ENCODE assay signal across 1 cellular context in the genomic region with DNA sequence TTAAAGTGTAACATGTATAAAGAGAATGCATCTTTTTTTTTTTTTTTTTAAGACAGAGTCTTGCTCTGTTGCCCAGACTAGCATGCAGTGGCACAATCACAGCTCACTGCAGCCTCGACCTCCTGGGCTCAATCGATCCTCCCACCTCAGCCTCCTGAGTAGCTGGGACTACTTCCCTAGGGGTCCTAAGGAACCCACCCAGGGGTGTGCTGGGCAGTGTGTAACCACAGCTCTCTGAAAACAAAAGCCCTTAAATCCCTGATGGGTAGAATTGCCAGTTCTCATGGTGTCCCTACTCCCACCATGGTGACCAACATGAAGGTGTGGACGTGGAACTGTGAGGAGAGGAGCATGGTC.
TF ChIP-seq lines count a peak whose summit lies in the region.

No MANE protein-coding gene starts in this region.

TF ChIP-seq in WTC11, 78 proteins besides CTCF, POLR2A, EP300 and RAD21 (continued from another document):
- TF ChIP-seq TCF7 (CRISPR knock-in tag; IDR thresholded peaks at IDR 0.05; ENCODE audit: low read depth) = no peak
- TF ChIP-seq ELF4 (CRISPR knock-in tag; IDR thresholded peaks at IDR 0.05; ENCODE audit: low read depth) = no peak
- no peak for TF ChIP-seq NFE2L1 (CRISPR knock-in tag; IDR thresholded peaks at IDR 0.05)
- TF ChIP-seq, protein P1, sequence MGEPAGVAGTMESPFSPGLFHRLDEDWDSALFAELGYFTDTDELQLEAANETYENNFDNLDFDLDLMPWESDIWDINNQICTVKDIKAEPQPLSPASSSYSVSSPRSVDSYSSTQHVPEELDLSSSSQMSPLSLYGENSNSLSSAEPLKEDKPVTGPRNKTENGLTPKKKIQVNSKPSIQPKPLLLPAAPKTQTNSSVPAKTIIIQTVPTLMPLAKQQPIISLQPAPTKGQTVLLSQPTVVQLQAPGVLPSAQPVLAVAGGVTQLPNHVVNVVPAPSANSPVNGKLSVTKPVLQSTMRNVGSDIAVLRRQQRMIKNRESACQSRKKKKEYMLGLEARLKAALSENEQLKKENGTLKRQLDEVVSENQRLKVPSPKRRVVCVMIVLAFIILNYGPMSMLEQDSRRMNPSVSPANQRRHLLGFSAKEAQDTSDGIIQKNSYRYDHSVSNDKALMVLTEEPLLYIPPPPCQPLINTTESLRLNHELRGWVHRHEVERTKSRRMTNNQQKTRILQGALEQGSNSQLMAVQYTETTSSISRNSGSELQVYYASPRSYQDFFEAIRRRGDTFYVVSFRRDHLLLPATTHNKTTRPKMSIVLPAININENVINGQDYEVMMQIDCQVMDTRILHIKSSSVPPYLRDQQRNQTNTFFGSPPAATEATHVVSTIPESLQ (CRISPR knock-in tag; IDR thresholded peaks at IDR 0.05) = no peak
- TF ChIP-seq CREM (CRISPR knock-in tag; IDR thresholded peaks at IDR 0.05) = no peak
- TF ChIP-seq HMGA2 (CRISPR knock-in tag; IDR thresholded peaks at IDR 0.05) = no peak
- TF ChIP-seq ESRRA (CRISPR knock-in tag; IDR thresholded peaks at IDR 0.05; ENCODE audit: borderline replicate concordance) = no peak
- no peak for TF ChIP-seq ZNF232 (CRISPR knock-in tag; IDR thresholded peaks at IDR 0.05)
- no peak for TF ChIP-seq GABPB1 (CRISPR knock-in tag; IDR thresholded peaks at IDR 0.05)
- TF ChIP-seq, protein P2, sequence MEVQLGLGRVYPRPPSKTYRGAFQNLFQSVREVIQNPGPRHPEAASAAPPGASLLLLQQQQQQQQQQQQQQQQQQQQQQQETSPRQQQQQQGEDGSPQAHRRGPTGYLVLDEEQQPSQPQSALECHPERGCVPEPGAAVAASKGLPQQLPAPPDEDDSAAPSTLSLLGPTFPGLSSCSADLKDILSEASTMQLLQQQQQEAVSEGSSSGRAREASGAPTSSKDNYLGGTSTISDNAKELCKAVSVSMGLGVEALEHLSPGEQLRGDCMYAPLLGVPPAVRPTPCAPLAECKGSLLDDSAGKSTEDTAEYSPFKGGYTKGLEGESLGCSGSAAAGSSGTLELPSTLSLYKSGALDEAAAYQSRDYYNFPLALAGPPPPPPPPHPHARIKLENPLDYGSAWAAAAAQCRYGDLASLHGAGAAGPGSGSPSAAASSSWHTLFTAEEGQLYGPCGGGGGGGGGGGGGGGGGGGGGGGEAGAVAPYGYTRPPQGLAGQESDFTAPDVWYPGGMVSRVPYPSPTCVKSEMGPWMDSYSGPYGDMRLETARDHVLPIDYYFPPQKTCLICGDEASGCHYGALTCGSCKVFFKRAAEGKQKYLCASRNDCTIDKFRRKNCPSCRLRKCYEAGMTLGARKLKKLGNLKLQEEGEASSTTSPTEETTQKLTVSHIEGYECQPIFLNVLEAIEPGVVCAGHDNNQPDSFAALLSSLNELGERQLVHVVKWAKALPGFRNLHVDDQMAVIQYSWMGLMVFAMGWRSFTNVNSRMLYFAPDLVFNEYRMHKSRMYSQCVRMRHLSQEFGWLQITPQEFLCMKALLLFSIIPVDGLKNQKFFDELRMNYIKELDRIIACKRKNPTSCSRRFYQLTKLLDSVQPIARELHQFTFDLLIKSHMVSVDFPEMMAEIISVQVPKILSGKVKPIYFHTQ (CRISPR knock-in tag; IDR thresholded peaks at IDR 0.05) = no peak
- TF ChIP-seq, protein P3, sequence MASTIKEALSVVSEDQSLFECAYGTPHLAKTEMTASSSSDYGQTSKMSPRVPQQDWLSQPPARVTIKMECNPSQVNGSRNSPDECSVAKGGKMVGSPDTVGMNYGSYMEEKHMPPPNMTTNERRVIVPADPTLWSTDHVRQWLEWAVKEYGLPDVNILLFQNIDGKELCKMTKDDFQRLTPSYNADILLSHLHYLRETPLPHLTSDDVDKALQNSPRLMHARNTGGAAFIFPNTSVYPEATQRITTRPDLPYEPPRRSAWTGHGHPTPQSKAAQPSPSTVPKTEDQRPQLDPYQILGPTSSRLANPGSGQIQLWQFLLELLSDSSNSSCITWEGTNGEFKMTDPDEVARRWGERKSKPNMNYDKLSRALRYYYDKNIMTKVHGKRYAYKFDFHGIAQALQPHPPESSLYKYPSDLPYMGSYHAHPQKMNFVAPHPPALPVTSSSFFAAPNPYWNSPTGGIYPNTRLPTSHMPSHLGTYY (CRISPR knock-in tag; IDR thresholded peaks at IDR 0.05) = no peak
- TF ChIP-seq OVOL2 (CRISPR knock-in tag; IDR thresholded peaks at IDR 0.05; ENCODE audit: borderline replicate concordance) = no peak
- TF ChIP-seq, protein P4, sequence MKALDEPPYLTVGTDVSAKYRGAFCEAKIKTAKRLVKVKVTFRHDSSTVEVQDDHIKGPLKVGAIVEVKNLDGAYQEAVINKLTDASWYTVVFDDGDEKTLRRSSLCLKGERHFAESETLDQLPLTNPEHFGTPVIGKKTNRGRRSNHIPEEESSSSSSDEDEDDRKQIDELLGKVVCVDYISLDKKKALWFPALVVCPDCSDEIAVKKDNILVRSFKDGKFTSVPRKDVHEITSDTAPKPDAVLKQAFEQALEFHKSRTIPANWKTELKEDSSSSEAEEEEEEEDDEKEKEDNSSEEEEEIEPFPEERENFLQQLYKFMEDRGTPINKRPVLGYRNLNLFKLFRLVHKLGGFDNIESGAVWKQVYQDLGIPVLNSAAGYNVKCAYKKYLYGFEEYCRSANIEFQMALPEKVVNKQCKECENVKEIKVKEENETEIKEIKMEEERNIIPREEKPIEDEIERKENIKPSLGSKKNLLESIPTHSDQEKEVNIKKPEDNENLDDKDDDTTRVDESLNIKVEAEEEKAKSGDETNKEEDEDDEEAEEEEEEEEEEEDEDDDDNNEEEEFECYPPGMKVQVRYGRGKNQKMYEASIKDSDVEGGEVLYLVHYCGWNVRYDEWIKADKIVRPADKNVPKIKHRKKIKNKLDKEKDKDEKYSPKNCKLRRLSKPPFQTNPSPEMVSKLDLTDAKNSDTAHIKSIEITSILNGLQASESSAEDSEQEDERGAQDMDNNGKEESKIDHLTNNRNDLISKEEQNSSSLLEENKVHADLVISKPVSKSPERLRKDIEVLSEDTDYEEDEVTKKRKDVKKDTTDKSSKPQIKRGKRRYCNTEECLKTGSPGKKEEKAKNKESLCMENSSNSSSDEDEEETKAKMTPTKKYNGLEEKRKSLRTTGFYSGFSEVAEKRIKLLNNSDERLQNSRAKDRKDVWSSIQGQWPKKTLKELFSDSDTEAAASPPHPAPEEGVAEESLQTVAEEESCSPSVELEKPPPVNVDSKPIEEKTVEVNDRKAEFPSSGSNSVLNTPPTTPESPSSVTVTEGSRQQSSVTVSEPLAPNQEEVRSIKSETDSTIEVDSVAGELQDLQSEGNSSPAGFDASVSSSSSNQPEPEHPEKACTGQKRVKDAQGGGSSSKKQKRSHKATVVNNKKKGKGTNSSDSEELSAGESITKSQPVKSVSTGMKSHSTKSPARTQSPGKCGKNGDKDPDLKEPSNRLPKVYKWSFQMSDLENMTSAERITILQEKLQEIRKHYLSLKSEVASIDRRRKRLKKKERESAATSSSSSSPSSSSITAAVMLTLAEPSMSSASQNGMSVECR (CRISPR knock-in tag; IDR thresholded peaks at IDR 0.05; ENCODE audit: borderline replicate concordance) = no peak
